Comparison of ENCODE assay signal across 9 cellular contexts in the genomic region with DNA sequence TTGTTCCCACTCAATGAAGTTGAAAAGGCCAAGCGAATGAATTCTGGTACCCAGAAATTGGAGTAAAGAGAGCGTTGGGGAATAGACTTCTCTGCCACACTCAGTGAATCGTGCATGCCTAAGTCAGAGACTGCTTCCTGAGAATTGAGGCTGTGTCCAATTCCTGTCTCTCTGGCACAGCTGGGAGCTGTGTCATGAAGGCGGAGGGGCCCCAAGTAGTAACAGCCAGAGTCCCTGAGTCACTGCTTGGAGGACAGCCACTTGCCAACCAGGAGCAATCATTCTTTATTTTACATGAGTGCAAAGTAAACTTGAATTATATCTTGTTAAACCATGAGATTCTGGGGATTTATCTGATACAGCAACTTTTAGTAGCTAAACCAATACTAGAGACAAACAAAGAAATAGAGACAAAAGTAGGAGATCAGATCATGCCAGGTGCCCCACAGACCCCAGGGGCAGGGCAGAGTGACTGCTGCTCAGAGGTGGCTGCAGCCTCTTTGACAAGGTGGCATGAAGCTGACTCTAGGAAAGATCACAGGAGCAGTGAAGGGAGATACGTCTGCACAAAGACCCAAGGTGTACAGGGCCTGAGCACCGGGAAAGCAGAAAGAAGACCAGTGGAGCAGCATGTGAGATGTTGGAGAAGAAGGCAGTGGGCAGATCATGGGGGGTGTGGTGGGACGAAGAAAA.
DNase-seq lines count a peak whose midpoint lies in the region; ATAC-seq and TF ChIP-seq lines count a peak whose summit lies in the region.
"Had no signal": no experiment of that assay in that cellular context is flagged by ENCODE, and none has a peak within 500 bp of the region (broad histone marks: within the 10 kb centered on the region; RNA-seq: fewer than 3 reads in every experiment).

No MANE protein-coding gene starts in this region.

- intact Hi-C loops in posterior vena cava (cut with DNase I): no loop called here

- peaks cover 15% of the 10 kb centered on the region for H3K27me3 Mint-ChIP-seq in T-helper 2 cell treated with Interferon-gamma antibody and Interleukin-4, amounts not matched to agents 5 μg/mL and 100 μg/mL, for 36 hours (ENCODE audit: low read depth)

- DNase-seq in GM04503 (ENCODE audit: low read depth) (peak; percentile 34), SHP77 treated with DMSO at 0.1 percent for 48 hours (lab: John Stamatoyannopoulos, UW) (peak; percentile 98), globus pallidus (ENCODE audit: low spot score) (peak; percentile 32), posterior vena cava (ENCODE audit: low spot score) (peak; percentile 84), omental fat pad (ENCODE audit: low spot score) (no peak), HPDE6-E6E7 (ENCODE audit: extremely low spot score) (no peak)
- no peak for DNase-seq in T-helper 2 cell treated with Interferon-gamma antibody and Interleukin-4, amounts not matched to agents 5 μg/mL and 100 μg/mL, for 36 hours (ENCODE audit: low spot score)
- DNase-seq: testis had no signal

- H3K27ac Mint-ChIP-seq in T-helper 2 cell treated with Interferon-gamma antibody and Interleukin-4, amounts not matched to agents 5 μg/mL and 100 μg/mL, for 36 hours: no peak overlapping the region

- H3K36me3 Mint-ChIP-seq in T-helper 2 cell treated with Interferon-gamma antibody and Interleukin-4, amounts not matched to agents 5 μg/mL and 100 μg/mL, for 36 hours (ENCODE audit: low read depth): no peaks in the 10 kb centered on the region

- ATAC-seq in omental fat pad (ENCODE audit: low FRiP score) (no peak), HG02588 (IDR thresholded peaks at IDR 0.05; ENCODE audit: unreplicated experiment) (no peak)

- TF ChIP-seq CTCF in omental fat pad (IDR thresholded peaks at IDR 0.05): no peak

- H3K4me3 Mint-ChIP-seq in T-helper 2 cell treated with Interferon-gamma antibody and Interleukin-4, amounts not matched to agents 5 μg/mL and 100 μg/mL, for 36 hours: no peak overlapping the region

- H3K9me3 Mint-ChIP-seq in T-helper 2 cell treated with Interferon-gamma antibody and Interleukin-4, amounts not matched to agents 5 μg/mL and 100 μg/mL, for 36 hours: no peaks in the 10 kb centered on the region

- H3K4me1 Mint-ChIP-seq in T-helper 2 cell treated with Interferon-gamma antibody and Interleukin-4, amounts not matched to agents 5 μg/mL and 100 μg/mL, for 36 hours (ENCODE audit: low read depth): no peaks in the 10 kb centered on the region

Comparison
In these comparisons a context has a peak if more than half of its experiments do, and no peak if none do; other contexts are left out.
1. DNase-seq: peak in GM04503 (single experiment), SHP77 treated with DMSO at 0.1 percent for 48 hours (single experiment), globus pallidus (single experiment) and posterior vena cava (single experiment); none in omental fat pad (single experiment), HPDE6-E6E7 (single experiment) and T-helper 2 cell treated with Interferon-gamma antibody and Interleukin-4, amounts not matched to agents 5 μg/mL and 100 μg/mL, for 36 hours (single experiment).